Comparison of ENCODE assay signal across 13 cellular contexts in the genomic region with DNA sequence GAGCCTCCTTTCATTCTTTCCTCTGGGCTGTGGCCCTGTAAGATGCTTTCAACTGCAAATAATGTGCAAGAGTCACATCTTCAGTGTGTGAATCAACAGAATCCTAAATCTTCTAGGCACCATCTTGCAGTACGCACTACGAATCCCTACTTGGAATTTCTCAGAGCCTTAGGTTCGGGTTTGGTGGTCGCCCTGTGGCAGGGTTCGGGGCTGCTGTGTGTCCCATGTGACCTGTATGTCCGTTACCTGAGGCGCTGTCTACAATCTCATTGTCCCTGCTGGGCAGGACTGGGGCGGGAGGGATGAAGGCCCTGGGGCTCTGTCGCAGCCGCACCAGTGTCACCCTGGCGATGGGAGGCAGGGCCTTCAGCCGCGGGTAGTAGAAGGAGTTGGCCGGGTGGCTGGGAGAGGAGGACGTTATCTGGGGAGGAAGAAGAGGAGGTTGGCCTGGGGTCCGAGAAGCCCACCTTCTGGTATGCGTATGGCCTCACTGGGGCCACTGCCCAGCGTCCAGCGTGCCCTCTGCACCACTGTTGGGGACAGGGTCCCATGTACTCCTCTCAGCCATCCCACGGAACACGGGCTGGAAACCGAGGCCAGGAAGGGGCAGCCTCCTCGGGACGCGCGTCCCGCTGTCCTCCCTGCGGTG. TPM values are rescaled to one million over a fixed set of nuclear protein-coding genes. Genes with fewer than 3 reads are reported as not detected.
A peak's percentile ranks its signal among the peaks of the same experiment; 100 is the strongest.
DNase-seq lines count a peak whose midpoint lies in the region; ATAC-seq and TF ChIP-seq lines count a peak whose summit lies in the region.
"Had no signal": no experiment of that assay in that cellular context is flagged by ENCODE, and none has a peak within 500 bp of the region (broad histone marks: within the 10 kb centered on the region; RNA-seq: fewer than 3 reads in every experiment).

No MANE protein-coding gene starts in this region.

- DNase-seq in activated T-cell treated with anti-CD3 and anti-CD28 coated beads, Interleukin-2, amount 50 U/mL, for 4 hours: no peak
- no peak for DNase-seq in activated T-cell treated with anti-CD3 and anti-CD28 coated beads, Interleukin-2, amount 50 U/mL, for 24 hours
- no peak for DNase-seq in activated naive CD8-positive, alpha-beta T cell treated with anti-CD3 and anti-CD28 coated beads, Interleukin-2, amount 50 U/mL, for 24 hours
- DNase-seq in lower lobe of right lung: peak; percentile 43
- DNase-seq in type B pancreatic cell (ENCODE audit: extremely low spot score, unreplicated experiment): no peak
- DNase-seq in hypothalamus (lab: John Stamatoyannopoulos, UW): no peak
- DNase-seq in NCI-H146 (lab: John Stamatoyannopoulos, UW): no peak
- DNase-seq in midbrain (lab: John Stamatoyannopoulos, UW): no peak
- DNase-seq: DMS 273 treated with DMSO at 0.1 percent for 48 hours, Kasumi-1, NCI-H187 treated with DMSO at 0.1 percent for 48 hours, SIG-M5 had no signal

- no peak overlapping the region for H3K27ac ChIP-seq in lower lobe of right lung
- H3K27ac ChIP-seq: HL-60 had no signal

- H3K9me3 Mint-ChIP-seq in activated T-cell treated with anti-CD3 and anti-CD28 coated beads, Interleukin-2, amount 50 U/mL, for 4 hours: no peaks in the 10 kb centered on the region
- no peaks in the 10 kb centered on the region for H3K9me3 Mint-ChIP-seq in activated T-cell treated with anti-CD3 and anti-CD28 coated beads, Interleukin-2, amount 50 U/mL, for 24 hours
- H3K9me3 Mint-ChIP-seq in activated naive CD8-positive, alpha-beta T cell treated with anti-CD3 and anti-CD28 coated beads, Interleukin-2, amount 50 U/mL, for 24 hours: no peaks in the 10 kb centered on the region
- H3K9me3 Mint-ChIP-seq in type B pancreatic cell: no peaks in the 10 kb centered on the region

- H3K4me1 ChIP-seq in lower lobe of right lung: peaks cover 43% of the 10 kb centered on the region

- intact Hi-C loops in lower lobe of right lung (cut with DNase I): no loop called here

- peaks cover 15% of the 10 kb centered on the region for H3K4me1 Mint-ChIP-seq in activated T-cell treated with anti-CD3 and anti-CD28 coated beads, Interleukin-2, amount 50 U/mL, for 4 hours (ENCODE audit: low read depth)
- H3K4me1 Mint-ChIP-seq in activated T-cell treated with anti-CD3 and anti-CD28 coated beads, Interleukin-2, amount 50 U/mL, for 24 hours (ENCODE audit: low read depth): peaks cover 24% of the 10 kb centered on the region
- peaks cover 15% of the 10 kb centered on the region for H3K4me1 Mint-ChIP-seq in activated naive CD8-positive, alpha-beta T cell treated with anti-CD3 and anti-CD28 coated beads, Interleukin-2, amount 50 U/mL, for 24 hours
- H3K4me1 Mint-ChIP-seq in type B pancreatic cell (ENCODE audit: unreplicated experiment): peaks cover 11% of the 10 kb centered on the region

- no peaks in the 10 kb centered on the region for H3K36me3 Mint-ChIP-seq in activated T-cell treated with anti-CD3 and anti-CD28 coated beads, Interleukin-2, amount 50 U/mL, for 4 hours (ENCODE audit: insufficient read depth)
- H3K36me3 Mint-ChIP-seq in activated T-cell treated with anti-CD3 and anti-CD28 coated beads, Interleukin-2, amount 50 U/mL, for 24 hours (ENCODE audit: low read depth): no peaks in the 10 kb centered on the region
- H3K36me3 Mint-ChIP-seq in activated naive CD8-positive, alpha-beta T cell treated with anti-CD3 and anti-CD28 coated beads, Interleukin-2, amount 50 U/mL, for 24 hours (ENCODE audit: low read depth): no peaks in the 10 kb centered on the region
- no peaks in the 10 kb centered on the region for H3K36me3 Mint-ChIP-seq in type B pancreatic cell

- no peaks in the 10 kb centered on the region for H3K9me3 ChIP-seq in lower lobe of right lung

- H3K4me3 Mint-ChIP-seq in activated T-cell treated with anti-CD3 and anti-CD28 coated beads, Interleukin-2, amount 50 U/mL, for 4 hours: peak overlapping the region; percentile 54
- H3K4me3 Mint-ChIP-seq in activated T-cell treated with anti-CD3 and anti-CD28 coated beads, Interleukin-2, amount 50 U/mL, for 24 hours: no peak overlapping the region
- peak overlapping the region; percentile 29 for H3K4me3 Mint-ChIP-seq in activated naive CD8-positive, alpha-beta T cell treated with anti-CD3 and anti-CD28 coated beads, Interleukin-2, amount 50 U/mL, for 24 hours
- H3K4me3 Mint-ChIP-seq in type B pancreatic cell: peak overlapping the region; percentile 62

- peaks cover 6% of the 10 kb centered on the region for H3K36me3 ChIP-seq in lower lobe of right lung

- TF ChIP-seq CTCF in lower lobe of right lung (IDR thresholded peaks at IDR 0.05): no peak
- no peak for TF ChIP-seq CTCF in type B pancreatic cell (conservative IDR thresholded peaks at IDR 0.05)

- peaks cover 18% of the 10 kb centered on the region for H3K27me3 Mint-ChIP-seq in activated T-cell treated with anti-CD3 and anti-CD28 coated beads, Interleukin-2, amount 50 U/mL, for 4 hours (ENCODE audit: low read depth)
- peaks cover 44% of the 10 kb centered on the region for H3K27me3 Mint-ChIP-seq in activated T-cell treated with anti-CD3 and anti-CD28 coated beads, Interleukin-2, amount 50 U/mL, for 24 hours
- peaks cover 27% of the 10 kb centered on the region for H3K27me3 Mint-ChIP-seq in activated naive CD8-positive, alpha-beta T cell treated with anti-CD3 and anti-CD28 coated beads, Interleukin-2, amount 50 U/mL, for 24 hours
- H3K27me3 Mint-ChIP-seq in type B pancreatic cell: peaks cover 52% of the 10 kb centered on the region

- ATAC-seq in activated T-cell treated with anti-CD3 and anti-CD28 coated beads, Interleukin-2, amount 50 U/mL, for 4 hours: no peak
- ATAC-seq in activated naive CD8-positive, alpha-beta T cell treated with anti-CD3 and anti-CD28 coated beads, Interleukin-2, amount 50 U/mL, for 24 hours: no peak
- ATAC-seq in lower lobe of right lung: no peak

- no peak overlapping the region for H3K27ac Mint-ChIP-seq in activated T-cell treated with anti-CD3 and anti-CD28 coated beads, Interleukin-2, amount 50 U/mL, for 24 hours
- no peak overlapping the region for H3K27ac Mint-ChIP-seq in activated naive CD8-positive, alpha-beta T cell treated with anti-CD3 and anti-CD28 coated beads, Interleukin-2, amount 50 U/mL, for 24 hours
- no peak overlapping the region for H3K27ac Mint-ChIP-seq in type B pancreatic cell

- peaks cover 43% of the 10 kb centered on the region for H3K27me3 ChIP-seq in lower lobe of right lung (ENCODE audit: low read depth)

- H3K4me3 ChIP-seq in lower lobe of right lung: peak overlapping the region; percentile 53

RNA-seq across cellular contexts. Expression of gene SPON2, which starts 2.1 kb away (rescaled TPM):
- 1 to 10 TPM; 1.4 to 2.1 (median 2.1) TPM for total RNA-seq in activated T-cell treated with anti-CD3 and anti-CD28 coated beads, Interleukin-2, amount 50 U/mL, for 4 hours
- 32.0 TPM for total RNA-seq in lower lobe of right lung
- 8.8 and 10.4 TPM in 2 replicates for total RNA-seq in type B pancreatic cell (ENCODE audit: low replicate concordance)

RNA-seq across cellular contexts. Expression of gene RNF212, which starts 56.9 kb away (rescaled TPM):
- 1 to 10 TPM in 1 of 3 donors, under 1 TPM in 2; 0.79 to 2.9 (median 0.84) TPM for total RNA-seq in activated T-cell treated with anti-CD3 and anti-CD28 coated beads, Interleukin-2, amount 50 U/mL, for 4 hours
- total RNA-seq in lower lobe of right lung (6.8 TPM), type B pancreatic cell (ENCODE audit: low replicate concordance) (3.0 and 3.5 TPM in 2 replicates)
